8 cellular contexts compared by ENCODE assay signal in genomic region chr14:20413785-20414117, GRCh38. TPM values are rescaled to one million over a fixed set of nuclear protein-coding genes. Genes with fewer than 3 reads are reported as not detected.
A peak's percentile ranks its signal among the peaks of the same experiment; 100 is the strongest.
DNase-seq lines count a peak whose midpoint lies in the region; ATAC-seq and FAIRE-seq lines count a peak whose summit lies in the region.

No MANE protein-coding gene starts in this region.

- H3K4me1 ChIP-seq in CD4-positive, CD25-positive, alpha-beta regulatory T cell (ENCODE audit: control insufficient read depth, insufficient read depth, low read length, poor library complexity, severe bottlenecking), result peaks cover 18% of the 10 kb centered on the region
- H3K4me1 ChIP-seq in iPS-18a (ENCODE audit: control insufficient read depth, low read depth, low read length), result no peaks in the 10 kb centered on the region
- H3K4me1 ChIP-seq in small intestine (ENCODE audit: control insufficient read depth in 2 of 2, insufficient read depth in 1 of 2, low read depth in 1 of 2, low read length in 1 of 2), result peaks cover 2 to 13% of the 10 kb centered on the region in 2 donors

- no peaks in the 10 kb centered on the region for H3K9me3 ChIP-seq in CD4-positive, CD25-positive, alpha-beta regulatory T cell (ENCODE audit: control insufficient read depth in 2 of 2, low read length in 2 of 2)
- H3K9me3 ChIP-seq in iPS-18a (ENCODE audit: control insufficient read depth, low read depth, low read length) (no peaks in the 10 kb centered on the region), small intestine (ENCODE audit: control insufficient read depth, low read depth) (no peaks in the 10 kb centered on the region)

- H3K4me3 ChIP-seq in CD4-positive, CD25-positive, alpha-beta regulatory T cell (ENCODE audit: low read depth, low read length), result peak overlapping the region; percentile 96
- peak overlapping the region; percentile 91 for H3K4me3 ChIP-seq in iPS-18a (ENCODE audit: low read length)
- H3K4me3 ChIP-seq in small intestine (ENCODE audit: low read depth in 1 of 2, low read length in 2 of 2), result peak overlapping the region; percentile 76 to 77

- no peaks in the 10 kb centered on the region for H3K9me3 Mint-ChIP-seq in CD4-positive, CD25-positive, alpha-beta regulatory T cell

- peak overlapping the region; percentile 91 for H3K27ac ChIP-seq in CD4-positive, CD25-positive, alpha-beta regulatory T cell (ENCODE audit: insufficient read depth, low read length, poor library complexity, severe bottlenecking)
- H3K27ac ChIP-seq in angular gyrus (ENCODE audit: low read depth, low read length) (peak overlapping the region; percentile 70), iPS-18a (ENCODE audit: low read length) (no peak overlapping the region), small intestine (ENCODE audit: low read depth in 1 of 2, low read length in 1 of 2) (peak overlapping the region; percentile 96)

- ATAC-seq in CD4-positive, CD25-positive, alpha-beta regulatory T cell (ENCODE audit: low read depth in 2 of 2), result no peak
- peak; percentile 38 for ATAC-seq in GM21390 (IDR thresholded peaks at IDR 0.05; ENCODE audit: unreplicated experiment)

- H3K27ac Mint-ChIP-seq in CD4-positive, CD25-positive, alpha-beta regulatory T cell, result peak overlapping the region; percentile 93 to 98 (median 96)

- H3K27me3 Mint-ChIP-seq in CD4-positive, CD25-positive, alpha-beta regulatory T cell, result no peaks in the 10 kb centered on the region

- H3K36me3 Mint-ChIP-seq in CD4-positive, CD25-positive, alpha-beta regulatory T cell, result peaks cover 7% of the 10 kb centered on the region

- no peaks in the 10 kb centered on the region for H3K36me3 ChIP-seq in CD4-positive, CD25-positive, alpha-beta regulatory T cell (ENCODE audit: control insufficient read depth, insufficient read depth, low read length)
- no peaks in the 10 kb centered on the region for H3K36me3 ChIP-seq in iPS-18a (ENCODE audit: control insufficient read depth, low read depth, low read length)
- no peaks in the 10 kb centered on the region for H3K36me3 ChIP-seq in small intestine (ENCODE audit: control insufficient read depth in 2 of 2, insufficient read depth in 2 of 2, low read length in 2 of 2)

- H3K4me3 Mint-ChIP-seq in CD4-positive, CD25-positive, alpha-beta regulatory T cell, result peak overlapping the region; percentile 97 to 100 (median 98)

- H3K27me3 ChIP-seq in CD4-positive, CD25-positive, alpha-beta regulatory T cell (ENCODE audit: control insufficient read depth, insufficient read depth, low read length), result no peaks in the 10 kb centered on the region
- peaks cover 6% of the 10 kb centered on the region for H3K27me3 ChIP-seq in iPS-18a (ENCODE audit: control insufficient read depth, insufficient read depth, low read length)
- no peaks in the 10 kb centered on the region for H3K27me3 ChIP-seq in small intestine (ENCODE audit: control insufficient read depth in 2 of 2, insufficient read depth in 2 of 2, low read length in 2 of 2)

- H3K9ac ChIP-seq in iPS-18a (ENCODE audit: low read length), result peak overlapping the region; percentile 58

- peak in 2 of 3 donors; percentile 35 to 73 for DNase-seq in CD4-positive, CD25-positive, alpha-beta regulatory T cell
- DNase-seq in NAMALWA (ENCODE audit: low spot score) (peak; percentile 44), small intestine (peak; percentile 53), posterior vena cava (ENCODE audit: low spot score) (no peak)
- DNase-seq in activated effector memory CD4-positive, alpha-beta T cell treated with Interleukin-2 at 50 U/mL for 16 hours, result no peak

- FAIRE-seq in small intestine (lab: Jason Lieb, UNC), result no peak

- H3K4me1 Mint-ChIP-seq in CD4-positive, CD25-positive, alpha-beta regulatory T cell, result peaks cover 25 to 46% (median 33%) of the 10 kb centered on the region in 4 donors

- 1 to 3% (median 2%) methylated on average over 8 of the region's 8 CpGs for WGBS in small intestine, 3 donors

- intact Hi-C loops in posterior vena cava (cut with DNase I), result loop anchor here in 1 of 2 donors (5.0 kb wide), 2 partner anchors 199 to 269 kb away; partner anchors contain the start of gene RNASE4

RNA-seq across cellular contexts. Expression of gene TEP1, which starts 0.5 kb away (rescaled TPM):
- 63.8 TPM for total RNA-seq in CD4-positive, CD25-positive, alpha-beta regulatory T cell
- polyA plus RNA-seq in CD4-positive, CD25-positive, alpha-beta regulatory T cell, result 1 to 10 TPM; 2.8 to 7.1 (median 5.3) TPM
- polyA plus RNA-seq in small intestine, result 10 to 100 TPM; 32.9 to 87.4 (median 50.3) TPM
- 10 to 100 TPM; 36.1 to 38.7 TPM for total RNA-seq in posterior vena cava

RNA-seq across cellular contexts. Expression of gene KLHL33, which starts 22.2 kb away (rescaled TPM):
- total RNA-seq in CD4-positive, CD25-positive, alpha-beta regulatory T cell, result 0.72 TPM
- polyA plus RNA-seq in CD4-positive, CD25-positive, alpha-beta regulatory T cell, result not detected
- under 1 TPM in 2 of 3 donors, not detected in 1; under 0.01 to 0.07 TPM for polyA plus RNA-seq in small intestine
- total RNA-seq in posterior vena cava, result 1 to 10 TPM in 1 of 2 donors, under 1 TPM in 1; 0.52 to 1.2 TPM

RNA-seq across cellular contexts. Expression of gene OSGEP, which starts 40.9 kb away (rescaled TPM):
- total RNA-seq in CD4-positive, CD25-positive, alpha-beta regulatory T cell, result 40.8 TPM
- polyA plus RNA-seq in CD4-positive, CD25-positive, alpha-beta regulatory T cell, result 10 to 100 TPM; 27.3 to 34.2 (median 32.9) TPM
- polyA plus RNA-seq in small intestine, result 10 to 100 TPM; 38.6 to 45.8 (median 45.7) TPM
- total RNA-seq in posterior vena cava, result 10 to 100 TPM; 24.4 to 28.7 TPM

RNA-seq across cellular contexts. Expression of gene APEX1, which starts 41.3 kb away (rescaled TPM):
- 72.6 TPM for total RNA-seq in CD4-positive, CD25-positive, alpha-beta regulatory T cell
- 100 to 1,000 TPM in 2 of 4 donors, 10 to 100 TPM in 2; 81.8 to 121 (median 101) TPM for polyA plus RNA-seq in CD4-positive, CD25-positive, alpha-beta regulatory T cell
- polyA plus RNA-seq in small intestine, result 100 to 1,000 TPM; 122 to 203 (median 178) TPM
- 10 to 100 TPM; 74.3 to 96.2 TPM for total RNA-seq in posterior vena cava

RNA-seq across cellular contexts. Expression of gene PIP4P1, which starts 47.5 kb away (rescaled TPM):
- 65.6 TPM for total RNA-seq in CD4-positive, CD25-positive, alpha-beta regulatory T cell
- polyA plus RNA-seq in CD4-positive, CD25-positive, alpha-beta regulatory T cell, result 10 to 100 TPM; 24.7 to 38.3 (median 30.4) TPM
- polyA plus RNA-seq in small intestine, result 10 to 100 TPM; 37.6 to 55.1 (median 53.7) TPM
- total RNA-seq in posterior vena cava, result 10 to 100 TPM; 25.3 to 27.5 TPM

Comparison
In these comparisons a context has a peak if more than half of its experiments do, and no peak if none do; other contexts are left out.
1. DNase-seq: peak in CD4-positive, CD25-positive, alpha-beta regulatory T cell (2 of 3), NAMALWA (single experiment) and small intestine (single experiment); none in activated effector memory CD4-positive, alpha-beta T cell treated with Interleukin-2 at 50 U/mL for 16 hours (single experiment) and posterior vena cava (single experiment).
2. Peak in every context shown above with its lines, with median percentiles within 50 percentile points of each other: H3K4me3 ChIP-seq.